In genomic region chr2:42810971-42811865, GRCh38 we compare ENCODE assay signal across 1 cellular context.
TF ChIP-seq lines count a peak whose summit lies in the region.

No MANE protein-coding gene starts in this region.

TF ChIP-seq in HepG2, 621 proteins besides CTCF, POLR2A, EP300 and RAD21 (continued from another document and continues in another):
- TF ChIP-seq, protein P1, sequence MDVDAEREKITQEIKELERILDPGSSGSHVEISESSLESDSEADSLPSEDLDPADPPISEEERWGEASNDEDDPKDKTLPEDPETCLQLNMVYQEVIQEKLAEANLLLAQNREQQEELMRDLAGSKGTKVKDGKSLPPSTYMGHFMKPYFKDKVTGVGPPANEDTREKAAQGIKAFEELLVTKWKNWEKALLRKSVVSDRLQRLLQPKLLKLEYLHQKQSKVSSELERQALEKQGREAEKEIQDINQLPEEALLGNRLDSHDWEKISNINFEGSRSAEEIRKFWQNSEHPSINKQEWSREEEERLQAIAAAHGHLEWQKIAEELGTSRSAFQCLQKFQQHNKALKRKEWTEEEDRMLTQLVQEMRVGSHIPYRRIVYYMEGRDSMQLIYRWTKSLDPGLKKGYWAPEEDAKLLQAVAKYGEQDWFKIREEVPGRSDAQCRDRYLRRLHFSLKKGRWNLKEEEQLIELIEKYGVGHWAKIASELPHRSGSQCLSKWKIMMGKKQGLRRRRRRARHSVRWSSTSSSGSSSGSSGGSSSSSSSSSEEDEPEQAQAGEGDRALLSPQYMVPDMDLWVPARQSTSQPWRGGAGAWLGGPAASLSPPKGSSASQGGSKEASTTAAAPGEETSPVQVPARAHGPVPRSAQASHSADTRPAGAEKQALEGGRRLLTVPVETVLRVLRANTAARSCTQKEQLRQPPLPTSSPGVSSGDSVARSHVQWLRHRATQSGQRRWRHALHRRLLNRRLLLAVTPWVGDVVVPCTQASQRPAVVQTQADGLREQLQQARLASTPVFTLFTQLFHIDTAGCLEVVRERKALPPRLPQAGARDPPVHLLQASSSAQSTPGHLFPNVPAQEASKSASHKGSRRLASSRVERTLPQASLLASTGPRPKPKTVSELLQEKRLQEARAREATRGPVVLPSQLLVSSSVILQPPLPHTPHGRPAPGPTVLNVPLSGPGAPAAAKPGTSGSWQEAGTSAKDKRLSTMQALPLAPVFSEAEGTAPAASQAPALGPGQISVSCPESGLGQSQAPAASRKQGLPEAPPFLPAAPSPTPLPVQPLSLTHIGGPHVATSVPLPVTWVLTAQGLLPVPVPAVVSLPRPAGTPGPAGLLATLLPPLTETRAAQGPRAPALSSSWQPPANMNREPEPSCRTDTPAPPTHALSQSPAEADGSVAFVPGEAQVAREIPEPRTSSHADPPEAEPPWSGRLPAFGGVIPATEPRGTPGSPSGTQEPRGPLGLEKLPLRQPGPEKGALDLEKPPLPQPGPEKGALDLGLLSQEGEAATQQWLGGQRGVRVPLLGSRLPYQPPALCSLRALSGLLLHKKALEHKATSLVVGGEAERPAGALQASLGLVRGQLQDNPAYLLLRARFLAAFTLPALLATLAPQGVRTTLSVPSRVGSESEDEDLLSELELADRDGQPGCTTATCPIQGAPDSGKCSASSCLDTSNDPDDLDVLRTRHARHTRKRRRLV (CRISPR knock-in tag; IDR thresholded peaks at IDR 0.05) = no peak
- TF ChIP-seq TRIM22 (IDR thresholded peaks at IDR 0.05) (no peak), THAP8 (CRISPR knock-in tag; IDR thresholded peaks at IDR 0.05; ENCODE audit: borderline replicate concordance) (no peak; the same call in 1 of the 2 replicates), NFE2 (CRISPR knock-in tag; IDR thresholded peaks at IDR 0.05) (no peak), ESRRA (CRISPR knock-in tag; IDR thresholded peaks at IDR 0.05; ENCODE audit: low read depth) (no peak), MTF2 (CRISPR knock-in tag; IDR thresholded peaks at IDR 0.05; ENCODE audit: borderline replicate concordance) (no peak), ZNF776 (CRISPR knock-in tag; IDR thresholded peaks at IDR 0.05) (no peak), ZFP37 (CRISPR knock-in tag; IDR thresholded peaks at IDR 0.05; ENCODE audit: borderline replicate concordance) (no peak), BORCS8-MEF2B (CRISPR knock-in tag; IDR thresholded peaks at IDR 0.05) (no peak), ZNF224 (CRISPR knock-in tag; IDR thresholded peaks at IDR 0.05) (no peak), PAF1 (CRISPR knock-in tag; IDR thresholded peaks at IDR 0.05) (no peak), ARID2 (CRISPR knock-in tag; IDR thresholded peaks at IDR 0.05; ENCODE audit: borderline replicate concordance) (0 out of 2 replicates have a peak, but pooled peaks have one; percentile 38), CCAR2 (optimal IDR thresholded peaks at IDR 0.05; ENCODE audit: low read depth, low read length) (no peak), KMT2A (CRISPR knock-in tag; IDR thresholded peaks at IDR 0.05) (no peak; the same call in 1 of the 2 replicates), HDAC2 (CRISPR knock-in tag; IDR thresholded peaks at IDR 0.05) (no peak), SMAD1 (CRISPR knock-in tag; IDR thresholded peaks at IDR 0.05; ENCODE audit: borderline replicate concordance, low read depth) (no peak), THRA (CRISPR knock-in tag; IDR thresholded peaks at IDR 0.05; ENCODE audit: borderline replicate concordance) (no peak), ZNF460 (CRISPR knock-in tag; IDR thresholded peaks at IDR 0.05; ENCODE audit: borderline replicate concordance) (no peak; the same call in 1 of the 2 replicates), ZNF432 (CRISPR knock-in tag; IDR thresholded peaks at IDR 0.05; ENCODE audit: borderline replicate concordance) (no peak), SALL2 (CRISPR knock-in tag; IDR thresholded peaks at IDR 0.05) (no peak), ZNF232 (CRISPR knock-in tag; IDR thresholded peaks at IDR 0.05; ENCODE audit: borderline replicate concordance) (no peak), ZNF431 (CRISPR knock-in tag; IDR thresholded peaks at IDR 0.05; ENCODE audit: borderline replicate concordance, low read depth) (no peak), HIVEP1 (CRISPR knock-in tag; IDR thresholded peaks at IDR 0.05) (0 out of 2 replicates have a peak, but pooled peaks have one; percentile 16), RCOR2 (CRISPR knock-in tag; IDR thresholded peaks at IDR 0.05) (no peak; the same call in 1 of the 2 replicates), TFE3 (CRISPR knock-in tag; IDR thresholded peaks at IDR 0.05) (no peak), CCDC6 (CRISPR knock-in tag; IDR thresholded peaks at IDR 0.05) (no peak), SYNCRIP (IDR thresholded peaks at IDR 0.05; ENCODE audit: insufficient read depth, low read depth, low read length) (no peak), SP2 (CRISPR knock-in tag; IDR thresholded peaks at IDR 0.05) (0 out of 2 replicates have a peak, but pooled peaks have one; percentile 9), PCBP2 (optimal IDR thresholded peaks at IDR 0.05; ENCODE audit: low read depth, low read length, poor library complexity, severe bottlenecking) (no peak), KLF11 (CRISPR knock-in tag; IDR thresholded peaks at IDR 0.05) (no peak), HOXD1 (CRISPR knock-in tag; IDR thresholded peaks at IDR 0.05) (no peak), ZNF530 (CRISPR knock-in tag; IDR thresholded peaks at IDR 0.05; ENCODE audit: low read depth) (no peak), ARID3A (IDR thresholded peaks at IDR 0.05; ENCODE audit: low read depth, low read length) (no peak), ISL2 (CRISPR knock-in tag; IDR thresholded peaks at IDR 0.05) (no peak), SRF (IDR thresholded peaks at IDR 0.05; ENCODE audit: low read depth, low read length) (no peak), SAP130 (CRISPR knock-in tag; IDR thresholded peaks at IDR 0.05; ENCODE audit: low read depth) (peak; percentile 42; the same call in 1 of the 2 replicates), ZNF383 (CRISPR knock-in tag; IDR thresholded peaks at IDR 0.05; ENCODE audit: borderline replicate concordance) (no peak), SRY (CRISPR knock-in tag; IDR thresholded peaks at IDR 0.05) (no peak), ETV6 (CRISPR knock-in tag; conservative IDR thresholded peaks at IDR 0.05) (no peak; the same call in 1 of the 2 replicates)
- TF ChIP-seq, protein P2, sequence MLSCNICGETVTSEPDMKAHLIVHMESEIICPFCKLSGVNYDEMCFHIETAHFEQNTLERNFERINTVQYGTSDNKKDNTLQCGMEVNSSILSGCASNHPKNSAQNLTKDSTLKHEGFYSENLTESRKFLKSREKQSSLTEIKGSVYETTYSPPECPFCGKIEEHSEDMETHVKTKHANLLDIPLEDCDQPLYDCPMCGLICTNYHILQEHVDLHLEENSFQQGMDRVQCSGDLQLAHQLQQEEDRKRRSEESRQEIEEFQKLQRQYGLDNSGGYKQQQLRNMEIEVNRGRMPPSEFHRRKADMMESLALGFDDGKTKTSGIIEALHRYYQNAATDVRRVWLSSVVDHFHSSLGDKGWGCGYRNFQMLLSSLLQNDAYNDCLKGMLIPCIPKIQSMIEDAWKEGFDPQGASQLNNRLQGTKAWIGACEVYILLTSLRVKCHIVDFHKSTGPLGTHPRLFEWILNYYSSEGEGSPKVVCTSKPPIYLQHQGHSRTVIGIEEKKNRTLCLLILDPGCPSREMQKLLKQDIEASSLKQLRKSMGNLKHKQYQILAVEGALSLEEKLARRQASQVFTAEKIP (CRISPR knock-in tag; IDR thresholded peaks at IDR 0.05; ENCODE audit: borderline replicate concordance) = no peak
- TF ChIP-seq, protein P3, sequence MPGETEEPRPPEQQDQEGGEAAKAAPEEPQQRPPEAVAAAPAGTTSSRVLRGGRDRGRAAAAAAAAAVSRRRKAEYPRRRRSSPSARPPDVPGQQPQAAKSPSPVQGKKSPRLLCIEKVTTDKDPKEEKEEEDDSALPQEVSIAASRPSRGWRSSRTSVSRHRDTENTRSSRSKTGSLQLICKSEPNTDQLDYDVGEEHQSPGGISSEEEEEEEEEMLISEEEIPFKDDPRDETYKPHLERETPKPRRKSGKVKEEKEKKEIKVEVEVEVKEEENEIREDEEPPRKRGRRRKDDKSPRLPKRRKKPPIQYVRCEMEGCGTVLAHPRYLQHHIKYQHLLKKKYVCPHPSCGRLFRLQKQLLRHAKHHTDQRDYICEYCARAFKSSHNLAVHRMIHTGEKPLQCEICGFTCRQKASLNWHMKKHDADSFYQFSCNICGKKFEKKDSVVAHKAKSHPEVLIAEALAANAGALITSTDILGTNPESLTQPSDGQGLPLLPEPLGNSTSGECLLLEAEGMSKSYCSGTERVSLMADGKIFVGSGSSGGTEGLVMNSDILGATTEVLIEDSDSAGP (CRISPR knock-in tag; IDR thresholded peaks at IDR 0.05; ENCODE audit: borderline replicate concordance) = 0 out of 2 replicates have a peak, but pooled peaks have one; percentile 5
- TF ChIP-seq, protein P4, sequence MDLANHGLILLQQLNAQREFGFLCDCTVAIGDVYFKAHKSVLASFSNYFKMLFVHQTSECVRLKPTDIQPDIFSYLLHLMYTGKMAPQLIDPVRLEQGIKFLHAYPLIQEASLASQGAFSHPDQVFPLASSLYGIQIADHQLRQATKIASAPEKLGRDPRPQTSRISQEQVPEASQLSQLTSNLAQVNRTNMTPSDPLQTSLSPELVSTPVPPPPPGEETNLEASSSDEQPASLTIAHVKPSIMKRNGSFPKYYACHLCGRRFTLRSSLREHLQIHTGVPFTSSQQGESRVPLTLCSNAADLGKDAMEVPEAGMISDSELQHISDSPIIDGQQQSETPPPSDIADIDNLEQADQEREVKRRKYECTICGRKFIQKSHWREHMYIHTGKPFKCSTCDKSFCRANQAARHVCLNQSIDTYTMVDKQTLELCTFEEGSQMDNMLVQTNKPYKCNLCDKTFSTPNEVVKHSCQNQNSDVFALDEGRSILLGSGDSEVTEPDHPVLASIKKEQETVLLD (CRISPR knock-in tag; IDR thresholded peaks at IDR 0.05; ENCODE audit: low read depth) = no peak
